In the genomic region with DNA sequence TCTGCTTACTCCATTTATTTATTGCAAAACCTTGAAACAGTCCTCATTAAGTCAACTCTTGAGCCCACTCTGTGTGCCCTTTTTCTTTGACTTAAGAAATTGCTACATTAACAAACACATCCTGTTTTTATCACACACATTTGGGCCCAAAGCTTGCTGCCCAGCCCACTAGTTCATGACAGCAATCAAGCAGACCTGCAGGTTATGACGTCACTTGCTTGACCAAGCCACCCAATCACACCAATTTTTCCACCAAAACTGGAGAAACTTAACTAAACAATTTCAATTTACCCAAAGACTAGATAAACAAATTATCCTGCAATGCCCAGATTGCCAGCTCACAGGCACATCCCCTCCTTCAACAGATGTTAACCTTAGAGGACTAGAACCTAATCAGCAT, we compare ENCODE assay signal across 33 cellular contexts.
"Had no signal": no experiment of that assay in that cellular context is flagged by ENCODE, and none has a peak within 500 bp of the region (broad histone marks: within the 10 kb centered on the region; RNA-seq: fewer than 3 reads in every experiment).

No MANE protein-coding gene starts in this region.

- H3K9me3 ChIP-seq: adrenal gland, body of pancreas, breast epithelium had no signal

- H3K4me3 ChIP-seq: adrenal gland, body of pancreas, breast epithelium had no signal

- DNase-seq: activated B cell treated with CpG ODN at 0.5 μM for 24 hours; activated CD4-positive, alpha-beta memory T cell treated with anti-CD3 and anti-CD28 coated beads for 36 hours; activated CD4-positive, alpha-beta T cell treated with anti-CD3 and anti-CD28 coated beads for 4 hours; activated CD4-positive, alpha-beta T cell treated with anti-CD3 and anti-CD28 coated beads, Interleukin-2, amount 10 ng/mL, durations not matched to agents 24 days and 14 days; activated CD4-positive, alpha-beta T cell treated with anti-CD3 and anti-CD28 coated beads, Interleukin-2, amount 50 U/mL, for 1 hour; activated CD4-positive, alpha-beta T cell treated with anti-CD3 and anti-CD28 coated beads, Interleukin-2, amount 50 U/mL, for 4 hours; activated CD4-positive, CD25-positive, alpha-beta regulatory T cell treated with anti-CD3 and anti-CD28 coated beads, Interleukin-2, amount 50 U/mL, for 72 hours; activated CD8-positive, alpha-beta memory T cell treated with anti-CD3 and anti-CD28 coated beads, Interleukin-2, amount 50 U/mL, for 4 hours; activated CD8-positive, alpha-beta T cell treated with anti-CD3 and anti-CD28 coated beads for 36 hours; activated effector memory CD4-positive, alpha-beta T cell treated with anti-CD3 and anti-CD28 coated beads, Interleukin-2, amount 50 U/mL, for 16 hours; activated gamma-delta T cell treated with Interleukin-2 at 50 U/mL for 16 hours; activated naive CD4-positive, alpha-beta T cell; activated naive CD4-positive, alpha-beta T cell treated with anti-CD3 and anti-CD28 coated beads for 36 hours; activated naive CD4-positive, alpha-beta T cell treated with anti-CD3 and anti-CD28 coated beads, Interleukin-2, amount 50 U/mL, for 16 hours; activated naive CD8-positive, alpha-beta T cell treated with anti-CD3 and anti-CD28 coated beads for 36 hours; activated T-cell treated with anti-CD3 and anti-CD28 coated beads for 4 hours; activated T-cell treated with anti-CD3 and anti-CD28 coated beads, Interleukin-2, amount 50 U/mL, for 1 hour; activated T-cell treated with anti-CD3 and anti-CD28 coated beads, Interleukin-2, amount 50 U/mL, for 4 hours; activated T-cell treated with anti-CD3 and anti-CD28 coated beads, Interleukin-2, amount 50 U/mL, for 72 hours; adrenal gland; amniotic stem cell; aorta; body of pancreas; brain microvascular endothelial cell; central memory CD4-positive, alpha-beta T cell; T-helper 2 cell; T-helper 9 cell had no signal

- FAIRE-seq: astrocyte, TTC549 had no signal

- H3K4me1 ChIP-seq: adrenal gland, body of pancreas, breast epithelium had no signal

- H3K27me3 ChIP-seq: adrenal gland, body of pancreas, brain microvascular endothelial cell, breast epithelium had no signal

- ATAC-seq: activated CD8-positive, alpha-beta T cell treated with anti-CD3 and anti-CD28 coated beads for 36 hours; activated naive CD4-positive, alpha-beta T cell treated with anti-CD3 and anti-CD28 coated beads, Interleukin-2, amount 50 U/mL, for 72 hours; activated T-cell treated with anti-CD3 and anti-CD28 coated beads, Interleukin-2, amount 50 U/mL, for 4 hours; activated T-cell treated with anti-CD3 and anti-CD28 coated beads, Interleukin-2, amount 50 U/mL, for 72 hours; activated T-helper 17 cell treated with anti-CD3 and anti-CD28 coated beads, Interleukin-2, amount 50 U/mL, for 72 hours; body of pancreas had no signal

- H3K27ac ChIP-seq: adrenal gland, body of pancreas, brain microvascular endothelial cell, breast epithelium, VCaP had no signal

- H3K36me3 ChIP-seq: adrenal gland, brain microvascular endothelial cell, breast epithelium had no signal
